In genomic region chr17:82679586-82680465, GRCh38 we compare ENCODE assay signal across 2 cellular contexts.
TF ChIP-seq lines count a peak whose summit lies in the region.

No MANE protein-coding gene starts in this region.

TF ChIP-seq in IMR-90, 13 proteins besides CTCF, POLR2A, EP300 and RAD21:
- TF ChIP-seq MAFK (IDR thresholded peaks at IDR 0.05; ENCODE audit: low read depth, low read length) (no peak), CHD1 (IDR thresholded peaks at IDR 0.05; ENCODE audit: low read depth, low read length) (no peak), ELK1 (IDR thresholded peaks at IDR 0.05; ENCODE audit: borderline replicate concordance, low read depth, low read length) (no peak), MAZ (IDR thresholded peaks at IDR 0.05; ENCODE audit: borderline replicate concordance, low read depth, low read length) (no peak), CEBPB (IDR thresholded peaks at IDR 0.05; ENCODE audit: low read depth, low read length) (no peak), MXI1 (IDR thresholded peaks at IDR 0.05; ENCODE audit: borderline replicate concordance, low read depth, low read length) (no peak), USF2 (IDR thresholded peaks at IDR 0.05; ENCODE audit: low read depth, low read length) (no peak), RFX5 (IDR thresholded peaks at IDR 0.05; ENCODE audit: low read depth, low read length) (no peak), FOS (IDR thresholded peaks at IDR 0.05; ENCODE audit: low read depth, low read length) (no peak), RCOR1 (IDR thresholded peaks at IDR 0.05; ENCODE audit: insufficient replicate concordance, low read length) (no peak), NFE2L2 (IDR thresholded peaks at IDR 0.05; ENCODE audit: low read depth, low read length) (no peak), SMC3 (IDR thresholded peaks at IDR 0.05; ENCODE audit: low read depth, low read length) (no peak), BHLHE40 (IDR thresholded peaks at IDR 0.05; ENCODE audit: low read depth, low read length) (no peak)
TF ChIP-seq in IMR-90: peak in this region for 0.

TF ChIP-seq in liver, 16 proteins besides CTCF, POLR2A, EP300 and RAD21:
- TF ChIP-seq JUND (IDR thresholded peaks at IDR 0.05) (no peak), MAX (IDR thresholded peaks at IDR 0.05) (no peak), FOXA2 (IDR thresholded peaks at IDR 0.05) (no peak), RXRA (IDR thresholded peaks at IDR 0.05) (no peak), HNF4A (conservative IDR thresholded peaks at IDR 0.05) (no peak), HNF4G (IDR thresholded peaks at IDR 0.05) (no peak), EGR1 (IDR thresholded peaks at IDR 0.05; ENCODE audit: low read depth in 2 of 2) (no peak), ATF3 (IDR thresholded peaks at IDR 0.05) (no peak), SP1 (IDR thresholded peaks at IDR 0.05) (no peak), GABPA (IDR thresholded peaks at IDR 0.05 in 1 of 2, conservative IDR thresholded peaks at IDR 0.05 in 1 of 2) (no peak), REST (IDR thresholded peaks at IDR 0.05) (no peak), TAF1 (conservative IDR thresholded peaks at IDR 0.05) (no peak), NR2F2 (IDR thresholded peaks at IDR 0.05) (no peak), ZBTB33 (IDR thresholded peaks at IDR 0.05) (no peak), YY1 (IDR thresholded peaks at IDR 0.05) (no peak), FOXA1 (IDR thresholded peaks at IDR 0.05) (no peak)
